ENCODE assay signal across 20 cellular contexts in the genomic region with DNA sequence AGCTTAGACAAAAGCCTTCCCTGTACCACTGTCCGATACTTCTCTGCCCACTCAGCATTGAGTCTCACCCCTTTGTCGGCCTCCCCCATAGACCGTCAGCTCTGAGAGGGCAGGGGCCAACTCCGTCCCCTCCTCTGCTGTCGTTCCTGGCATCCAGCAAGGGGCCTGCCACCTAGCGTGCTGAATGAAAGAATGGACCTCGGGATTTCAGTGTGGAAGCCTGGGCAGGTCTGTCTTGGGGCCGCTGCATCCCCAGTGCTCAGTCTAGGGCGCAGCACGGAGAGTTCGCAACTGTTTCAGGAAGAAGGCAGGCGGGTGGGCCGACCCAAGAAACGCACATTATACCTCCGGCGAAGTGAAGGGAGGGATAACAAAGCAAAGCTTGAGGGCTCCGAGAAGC. TPM values are rescaled to one million over a fixed set of nuclear protein-coding genes. Genes with fewer than 3 reads are reported as not detected.
DNase-seq lines count a peak whose midpoint lies in the region; ATAC-seq and TF ChIP-seq lines count a peak whose summit lies in the region.
"Had no signal": no experiment of that assay in that cellular context is flagged by ENCODE, and none has a peak within 500 bp of the region (broad histone marks: within the 10 kb centered on the region; RNA-seq: fewer than 3 reads in every experiment).

No MANE protein-coding gene starts in this region.

- H3K27me3 ChIP-seq in hepatocyte: no peaks in the 10 kb centered on the region
- H3K27me3 ChIP-seq: ascending aorta, colonic mucosa, suprapubic skin had no signal

- peak overlapping the region; percentile 51 for H3K4me3 Mint-ChIP-seq in activated naive CD8-positive, alpha-beta T cell
- no peak overlapping the region for H3K4me3 Mint-ChIP-seq in activated naive CD8-positive, alpha-beta T cell treated with anti-CD3 and anti-CD28 coated beads, Interleukin-2, amount 50 U/mL, for 24 hours
- H3K4me3 Mint-ChIP-seq in activated B cell treated with CpG ODN at 0.5 μM for 24 hours: peak overlapping the region; percentile 51
- H3K4me3 Mint-ChIP-seq in stimulated activated naive B cell treated with anti-CD40 and anti-IgM and Interleukin-4, amounts not matched to agents 10 μg/mL and 1 μg/mL and 100 μg/mL, for 72 hours: peak overlapping the region; percentile 41 to 47

- POLR2A ChIA-PET in activated B cell treated with CpG ODN at 0.5 μM for 24 hours (lab: Charles Lee): interaction anchor here (1.0 to 1.1 kb wide), 2 partner anchors 33 to 440 kb away, joined by 6 to 7 read pairs; no protein-coding TSS in a partner anchor

- peaks cover 3% of the 10 kb centered on the region for H3K36me3 Mint-ChIP-seq in activated naive CD8-positive, alpha-beta T cell
- peaks cover 13% of the 10 kb centered on the region for H3K36me3 Mint-ChIP-seq in activated naive CD8-positive, alpha-beta T cell treated with anti-CD3 and anti-CD28 coated beads, Interleukin-2, amount 50 U/mL, for 24 hours (ENCODE audit: low read depth)
- peaks cover 17% of the 10 kb centered on the region for H3K36me3 Mint-ChIP-seq in activated B cell treated with CpG ODN at 0.5 μM for 24 hours (ENCODE audit: low read depth)
- peaks cover 10 to 14% of the 10 kb centered on the region in 2 donors for H3K36me3 Mint-ChIP-seq in stimulated activated naive B cell treated with anti-CD40 and anti-IgM and Interleukin-4, amounts not matched to agents 10 μg/mL and 1 μg/mL and 100 μg/mL, for 72 hours

- TF ChIP-seq CTCF in activated B cell treated with CpG ODN at 0.5 μM for 24 hours (IDR thresholded peaks at IDR 0.05) (no peak), hepatocyte (IDR thresholded peaks at IDR 0.05; ENCODE audit: poor library complexity) (no peak)

- no peaks in the 10 kb centered on the region for H3K9me3 Mint-ChIP-seq in activated naive CD8-positive, alpha-beta T cell (ENCODE audit: low read depth)
- H3K9me3 Mint-ChIP-seq in activated naive CD8-positive, alpha-beta T cell treated with anti-CD3 and anti-CD28 coated beads, Interleukin-2, amount 50 U/mL, for 24 hours: no peaks in the 10 kb centered on the region
- H3K9me3 Mint-ChIP-seq in activated B cell treated with CpG ODN at 0.5 μM for 24 hours: no peaks in the 10 kb centered on the region
- no peaks in the 10 kb centered on the region for H3K9me3 Mint-ChIP-seq in stimulated activated naive B cell treated with anti-CD40 and anti-IgM and Interleukin-4, amounts not matched to agents 10 μg/mL and 1 μg/mL and 100 μg/mL, for 72 hours

- no peak overlapping the region for H2AFZ ChIP-seq in hepatocyte

- no peaks in the 10 kb centered on the region for H3K27me3 Mint-ChIP-seq in activated naive CD8-positive, alpha-beta T cell
- H3K27me3 Mint-ChIP-seq in activated naive CD8-positive, alpha-beta T cell treated with anti-CD3 and anti-CD28 coated beads, Interleukin-2, amount 50 U/mL, for 24 hours: no peaks in the 10 kb centered on the region
- no peaks in the 10 kb centered on the region for H3K27me3 Mint-ChIP-seq in activated B cell treated with CpG ODN at 0.5 μM for 24 hours
- H3K27me3 Mint-ChIP-seq in stimulated activated naive B cell treated with anti-CD40 and anti-IgM and Interleukin-4, amounts not matched to agents 10 μg/mL and 1 μg/mL and 100 μg/mL, for 72 hours: no peaks in the 10 kb centered on the region

- H3K9me2 ChIP-seq in hepatocyte (replicated peaks; ENCODE audit: insufficient read depth): no peaks in the 10 kb centered on the region

- H3K36me3 ChIP-seq in hepatocyte (replicated peaks; ENCODE audit: insufficient read depth, low read depth): no peaks in the 10 kb centered on the region
- H3K36me3 ChIP-seq: colonic mucosa, suprapubic skin had no signal

- H3K79me2 ChIP-seq in hepatocyte: peaks cover 21% of the 10 kb centered on the region

- H3K27ac ChIP-seq in hepatocyte: no peak overlapping the region
- H3K27ac ChIP-seq: ascending aorta, colonic mucosa, suprapubic skin had no signal

- H3K4me1 ChIP-seq in hepatocyte (ENCODE audit: insufficient read depth): peaks cover 6% of the 10 kb centered on the region

- no peaks in the 10 kb centered on the region for H3K9me3 ChIP-seq in hepatocyte (ENCODE audit: low read depth)
- H3K9me3 ChIP-seq: ascending aorta, colonic mucosa, suprapubic skin had no signal

- no peak for DNase-seq in activated naive CD8-positive, alpha-beta T cell treated with anti-CD3 and anti-CD28 coated beads, Interleukin-2, amount 50 U/mL, for 24 hours
- DNase-seq in activated B cell treated with CpG ODN at 0.5 μM for 24 hours (no peak), hepatocyte (ENCODE audit: low spot score) (peak; percentile 2), H4 (ENCODE audit: low spot score) (no peak), dermis blood vessel endothelial cell (no peak)
- no peak for DNase-seq in stimulated activated naive B cell treated with anti-CD40 and anti-IgM and Interleukin-4, amounts not matched to agents 10 μg/mL and 1 μg/mL and 100 μg/mL, for 72 hours
- DNase-seq: activated CD4-positive, CD25-positive, alpha-beta regulatory T cell; colonic mucosa; DMS 273 treated with DMSO at 0.1 percent for 48 hours; erythroblast; H7; NCI-H1694; nucleus accumbens; stimulated activated CD4-positive, alpha-beta T cell treated with anti-CD3 and anti-CD28 coated beads, Interleukin-1b, Interleukin-23, amount 100 ng/mL, for 48 hours; SW 1271 had no signal

- 88% methylated on average over 17 of the region's 17 CpGs for WGBS in hepatocyte (ENCODE audit: low lambda C conversion rate, missing lambda C conversion rate)

- H3K4me2 ChIP-seq in hepatocyte: no peak overlapping the region

- CTCF ChIA-PET in activated B cell treated with CpG ODN at 0.5 μM for 24 hours (lab: Charles Lee): interaction anchor here (1.0 kb wide), 1 partner anchor 11 kb away, joined by 3 read pairs; no protein-coding TSS in a partner anchor

- no peak overlapping the region for H3K27ac Mint-ChIP-seq in activated naive CD8-positive, alpha-beta T cell
- no peak overlapping the region for H3K27ac Mint-ChIP-seq in activated naive CD8-positive, alpha-beta T cell treated with anti-CD3 and anti-CD28 coated beads, Interleukin-2, amount 50 U/mL, for 24 hours
- no peak overlapping the region for H3K27ac Mint-ChIP-seq in activated B cell treated with CpG ODN at 0.5 μM for 24 hours
- H3K27ac Mint-ChIP-seq in stimulated activated naive B cell treated with anti-CD40 and anti-IgM and Interleukin-4, amounts not matched to agents 10 μg/mL and 1 μg/mL and 100 μg/mL, for 72 hours: peak overlapping the region; percentile 47

- no peak for ATAC-seq in activated naive CD8-positive, alpha-beta T cell treated with anti-CD3 and anti-CD28 coated beads, Interleukin-2, amount 50 U/mL, for 24 hours
- ATAC-seq in activated B cell treated with CpG ODN at 0.5 μM for 24 hours (ENCODE audit: low read depth) (no peak), HG02610 (IDR thresholded peaks at IDR 0.05; ENCODE audit: unreplicated experiment) (no peak)
- no peak for ATAC-seq in stimulated activated naive B cell treated with anti-CD40 and anti-IgM and Interleukin-4, amounts not matched to agents 10 μg/mL and 1 μg/mL and 100 μg/mL, for 72 hours (replicated peaks)
- ATAC-seq: sciatic nerve had no signal

- peaks cover 22% of the 10 kb centered on the region for H3K4me1 Mint-ChIP-seq in activated naive CD8-positive, alpha-beta T cell (ENCODE audit: low read depth)
- H3K4me1 Mint-ChIP-seq in activated naive CD8-positive, alpha-beta T cell treated with anti-CD3 and anti-CD28 coated beads, Interleukin-2, amount 50 U/mL, for 24 hours: peaks cover 22% of the 10 kb centered on the region
- peaks cover 22% of the 10 kb centered on the region for H3K4me1 Mint-ChIP-seq in activated B cell treated with CpG ODN at 0.5 μM for 24 hours
- H3K4me1 Mint-ChIP-seq in stimulated activated naive B cell treated with anti-CD40 and anti-IgM and Interleukin-4, amounts not matched to agents 10 μg/mL and 1 μg/mL and 100 μg/mL, for 72 hours: peaks cover 13 to 22% of the 10 kb centered on the region in 2 donors

- no peaks in the 10 kb centered on the region for H4K20me1 ChIP-seq in hepatocyte (ENCODE audit: insufficient read depth, poor library complexity, severe bottlenecking)

- intact Hi-C loops in activated B cell treated with CpG ODN at 0.5 μM for 24 hours (cut with micrococcal nuclease): loop anchor here (5.0 kb wide), 1 partner anchor 436 kb away; no protein-coding TSS in a partner anchor

- H3K4me3 ChIP-seq in hepatocyte: no peak overlapping the region
- H3K4me3 ChIP-seq: ascending aorta, colonic mucosa, suprapubic skin had no signal

RNA-seq across cellular contexts. Expression of gene TOR1B, which starts 1.5 kb away (rescaled TPM):
- total RNA-seq in activated B cell treated with CpG ODN at 0.5 μM for 24 hours (11.8 and 15.3 TPM in 2 replicates), hepatocyte (28.1 and 34.6 TPM in 2 replicates), dermis blood vessel endothelial cell (33.5 and 34.6 TPM in 2 replicates)
- polyA plus RNA-seq in hepatocyte: 7.7 and 11.5 TPM in 2 replicates
- total RNA-seq in H4 (2014; rRNA removed; shearing (Covaris generic)): 45.5 and 57.7 TPM in 2 replicates

RNA-seq across cellular contexts. Expression of gene TOR1A, which starts 22.4 kb away (rescaled TPM):
- total RNA-seq in activated B cell treated with CpG ODN at 0.5 μM for 24 hours: 28.5 and 29.5 TPM in 2 replicates
- total RNA-seq in hepatocyte: 38.7 and 44.8 TPM in 2 replicates
- 40.2 and 50.4 TPM in 2 replicates for polyA plus RNA-seq in hepatocyte
- 37.1 and 73.7 TPM in 2 replicates for total RNA-seq in H4 (2014; rRNA removed; shearing (Covaris generic))
- total RNA-seq in dermis blood vessel endothelial cell: 38.0 and 38.8 TPM in 2 replicates

RNA-seq across cellular contexts. Expression of gene C9orf78, which starts 33.6 kb away (rescaled TPM):
- total RNA-seq in activated B cell treated with CpG ODN at 0.5 μM for 24 hours (34.1 and 42.7 TPM in 2 replicates), hepatocyte (43.8 and 48.3 TPM in 2 replicates), dermis blood vessel endothelial cell (37.4 and 49.5 TPM in 2 replicates)
- polyA plus RNA-seq in hepatocyte: 47.9 and 48.6 TPM in 2 replicates
- total RNA-seq in H4 (2014; rRNA removed; shearing (Covaris generic)): 52.7 and 58.8 TPM in 2 replicates

RNA-seq across cellular contexts. Expression of gene USP20, which starts 33.8 kb away (rescaled TPM):
- 28.1 and 31.6 TPM in 2 replicates for total RNA-seq in activated B cell treated with CpG ODN at 0.5 μM for 24 hours
- 10.6 and 11.2 TPM in 2 replicates for total RNA-seq in hepatocyte
- 25.3 and 29.0 TPM in 2 replicates for polyA plus RNA-seq in hepatocyte
- 2.6 and 2.8 TPM in 2 replicates for total RNA-seq in H4 (2014; rRNA removed; shearing (Covaris generic))
- total RNA-seq in dermis blood vessel endothelial cell: 8.7 and 11.2 TPM in 2 replicates

RNA-seq across cellular contexts. Expression of gene PTGES, which starts 48.7 kb away (rescaled TPM):
- total RNA-seq in activated B cell treated with CpG ODN at 0.5 μM for 24 hours: not detected in 2 replicates
- total RNA-seq in hepatocyte: 17.1 and 26.4 TPM in 2 replicates
- 94.9 and 103 TPM in 2 replicates for polyA plus RNA-seq in hepatocyte
- 13.0 and 14.2 TPM in 2 replicates for total RNA-seq in H4 (2014; rRNA removed; shearing (Covaris generic))
- total RNA-seq in dermis blood vessel endothelial cell: 0.47 and 0.51 TPM in 2 replicates
